In genomic region chr17:8126306-8127066, GRCh38 we compare ENCODE assay signal across 8 cellular contexts. TPM values are rescaled to one million over a fixed set of nuclear protein-coding genes. Genes with fewer than 3 reads are reported as not detected.
DNase-seq lines count a peak whose midpoint lies in the region; ATAC-seq and TF ChIP-seq lines count a peak whose summit lies in the region.

No MANE protein-coding gene starts in this region.

- H3K27me3 Mint-ChIP-seq in activated T-helper 1 cell treated with anti-CD3 and anti-CD28 coated beads, Interleukin-12 subunit alpha, Interleukin-12 subunit beta, Interleukin-2, Interleukin-4 antibody, amounts not matched to agents 30 ng/mL and 10 ng/mL and 1 ng/mL, durations not matched to agents 14 hours and 24 hours and 36 hours (ENCODE audit: insufficient read depth) = peaks cover 50% of the 10 kb centered on the region
- H3K27me3 Mint-ChIP-seq in neural crest cell (ENCODE audit: low read depth) = peaks cover 82% of the 10 kb centered on the region

- TF ChIP-seq CTCF in AG04450 (IDR thresholded peaks at IDR 0.05; ENCODE audit: low read depth, low read length) (no peak), foreskin keratinocyte (conservative IDR thresholded peaks at IDR 0.05) (no peak), neural crest cell (conservative IDR thresholded peaks at IDR 0.05) (peak; percentile 15)

- no peaks in the 10 kb centered on the region for H3K9me3 Mint-ChIP-seq in activated T-helper 1 cell treated with anti-CD3 and anti-CD28 coated beads, Interleukin-12 subunit alpha, Interleukin-12 subunit beta, Interleukin-2, Interleukin-4 antibody, amounts not matched to agents 30 ng/mL and 10 ng/mL and 1 ng/mL, durations not matched to agents 14 hours and 24 hours and 36 hours
- H3K9me3 Mint-ChIP-seq in neural crest cell = no peaks in the 10 kb centered on the region

- ATAC-seq in GM18505 (IDR thresholded peaks at IDR 0.05; ENCODE audit: unreplicated experiment) = peak; percentile 31
- peak; percentile 35 for ATAC-seq in foreskin keratinocyte
- ATAC-seq in HG03039 (IDR thresholded peaks at IDR 0.05; ENCODE audit: unreplicated experiment) = no peak
- no peak for ATAC-seq in HG02884 (IDR thresholded peaks at IDR 0.05; ENCODE audit: unreplicated experiment)

- peaks cover 6% of the 10 kb centered on the region for H3K27me3 ChIP-seq in AG04450 (ENCODE audit: control insufficient read depth, insufficient read depth, low read length)
- H3K27me3 ChIP-seq in foreskin keratinocyte = peaks cover 17% of the 10 kb centered on the region

- POLR2A ChIA-PET in AG04450 (lab: Yijun Ruan, JAX) = interaction anchor here (0.7 kb wide), 1 partner anchor 30 kb away, joined by 3 read pairs; no protein-coding TSS in a partner anchor

- peak overlapping the region; percentile 91 for H3K4me3 Mint-ChIP-seq in activated T-helper 1 cell treated with anti-CD3 and anti-CD28 coated beads, Interleukin-12 subunit alpha, Interleukin-12 subunit beta, Interleukin-2, Interleukin-4 antibody, amounts not matched to agents 30 ng/mL and 10 ng/mL and 1 ng/mL, durations not matched to agents 14 hours and 24 hours and 36 hours
- H3K4me3 Mint-ChIP-seq in neural crest cell = peak overlapping the region; percentile 90

- CTCF ChIA-PET in AG04450 (lab: Charles Lee) = interaction anchor here (1.0 to 1.5 kb wide), 2 partner anchors 7 to 12 kb away, joined by 5 to 6 read pairs; no protein-coding TSS in a partner anchor

- intact Hi-C loops in activated T-helper 1 cell treated with anti-CD3 and anti-CD28 coated beads, Interleukin-12 subunit alpha, Interleukin-12 subunit beta, Interleukin-2, Interleukin-4 antibody, amounts not matched to agents 30 ng/mL and 10 ng/mL and 1 ng/mL, durations not matched to agents 14 hours and 24 hours and 36 hours (cut with micrococcal nuclease) = loop anchor here (1.0 to 10.0 kb wide), 4 partner anchors 12 to 618 kb away; partner anchors contain the start of gene CCDC42

- H3K36me3 Mint-ChIP-seq in activated T-helper 1 cell treated with anti-CD3 and anti-CD28 coated beads, Interleukin-12 subunit alpha, Interleukin-12 subunit beta, Interleukin-2, Interleukin-4 antibody, amounts not matched to agents 30 ng/mL and 10 ng/mL and 1 ng/mL, durations not matched to agents 14 hours and 24 hours and 36 hours (ENCODE audit: low read depth) = peaks cover 5% of the 10 kb centered on the region
- no peaks in the 10 kb centered on the region for H3K36me3 Mint-ChIP-seq in neural crest cell (ENCODE audit: low read depth)

- TF ChIP-seq POLR2A in GM18505 (IDR thresholded peaks at IDR 0.05; ENCODE audit: borderline replicate concordance, extremely low read depth, insufficient read depth, insufficient read length) = peak; percentile 43

- H3K4me3 ChIP-seq in AG04450 (ENCODE audit: low read depth, low read length) = peak overlapping the region; percentile 73

- H3K9me3 ChIP-seq in AG04450 (ENCODE audit: control insufficient read depth, insufficient read depth, low read length) = no peaks in the 10 kb centered on the region; the same call in 1 of the 2 replicates

- H3K4me1 ChIP-seq in foreskin keratinocyte = no peaks in the 10 kb centered on the region

- H3K27ac Mint-ChIP-seq in activated T-helper 1 cell treated with anti-CD3 and anti-CD28 coated beads, Interleukin-12 subunit alpha, Interleukin-12 subunit beta, Interleukin-2, Interleukin-4 antibody, amounts not matched to agents 30 ng/mL and 10 ng/mL and 1 ng/mL, durations not matched to agents 14 hours and 24 hours and 36 hours = peak overlapping the region; percentile 97
- no peak overlapping the region for H3K27ac Mint-ChIP-seq in neural crest cell (ENCODE audit: unreplicated experiment)

- peaks cover 40% of the 10 kb centered on the region for H3K4me1 Mint-ChIP-seq in activated T-helper 1 cell treated with anti-CD3 and anti-CD28 coated beads, Interleukin-12 subunit alpha, Interleukin-12 subunit beta, Interleukin-2, Interleukin-4 antibody, amounts not matched to agents 30 ng/mL and 10 ng/mL and 1 ng/mL, durations not matched to agents 14 hours and 24 hours and 36 hours (ENCODE audit: low read depth)
- peaks cover 45% of the 10 kb centered on the region for H3K4me1 Mint-ChIP-seq in neural crest cell

- H3K27ac ChIP-seq in AG04450 (ENCODE audit: low read depth, low read length) (no peak overlapping the region), foreskin keratinocyte (no peak overlapping the region)

- no peak for DNase-seq in AG04450 (ENCODE audit: low read depth, low spot score)
- peak; percentile 47 for DNase-seq in NCI-H226
- DNase-seq in activated T-helper 1 cell treated with anti-CD3 and anti-CD28 coated beads, Interleukin-12 subunit alpha, Interleukin-12 subunit beta, Interleukin-2, Interleukin-4 antibody, amounts not matched to agents 30 ng/mL and 10 ng/mL and 1 ng/mL, durations not matched to agents 14 hours and 24 hours and 36 hours (ENCODE audit: low spot score) = peak; percentile 47
- peak in 1 of 2 donors; percentile 52 for DNase-seq in foreskin keratinocyte
- peak; percentile 30 for DNase-seq in neural crest cell (ENCODE audit: low read depth, low spot score)

RNA-seq across cellular contexts. Expression of gene HES7, which starts 2.6 kb away (rescaled TPM):
- not detected in 2 replicates for polyA plus RNA-seq in AG04450 (2011; rRNA removed)
- not detected in 2 replicates for polyA minus RNA-seq in AG04450 (2011; rRNA and poly(A)+ RNA removed)
- 0.88 and 1.8 TPM in 2 replicates for total RNA-seq in activated T-helper 1 cell treated with anti-CD3 and anti-CD28 coated beads, Interleukin-12 subunit alpha, Interleukin-12 subunit beta, Interleukin-2, Interleukin-4 antibody, amounts not matched to agents 30 ng/mL and 10 ng/mL and 1 ng/mL, durations not matched to agents 14 hours and 24 hours and 36 hours
- total RNA-seq in foreskin keratinocyte = 1.0 and 1.1 TPM in 2 replicates
- 2.6 and 2.8 TPM in 2 replicates for polyA plus RNA-seq in foreskin keratinocyte
- 0.41 and 0.56 TPM in 2 replicates for total RNA-seq in neural crest cell

RNA-seq across cellular contexts. Expression of gene ALOXE3, which starts 8.2 kb away (rescaled TPM):
- polyA plus RNA-seq in AG04450 (2011; rRNA removed) (0.04 and 0.05 TPM in 2 replicates), foreskin keratinocyte (4.0 and 8.4 TPM in 2 replicates)
- 0.09 TPM in 1 of 2 replicates, not detected in the other for polyA minus RNA-seq in AG04450 (2011; rRNA and poly(A)+ RNA removed)
- 0.10 TPM in 1 of 2 replicates, not detected in the other for total RNA-seq in activated T-helper 1 cell treated with anti-CD3 and anti-CD28 coated beads, Interleukin-12 subunit alpha, Interleukin-12 subunit beta, Interleukin-2, Interleukin-4 antibody, amounts not matched to agents 30 ng/mL and 10 ng/mL and 1 ng/mL, durations not matched to agents 14 hours and 24 hours and 36 hours
- total RNA-seq in foreskin keratinocyte (2.4 and 4.7 TPM in 2 replicates), neural crest cell (0.09 TPM in 1 of 2 replicates, not detected in the other)

RNA-seq across cellular contexts. Expression of gene PER1, which starts 25.7 kb away (rescaled TPM):
- polyA plus RNA-seq in AG04450 (2011; rRNA removed) = 3.1 and 5.5 TPM in 2 replicates
- polyA minus RNA-seq in AG04450 (2011; rRNA and poly(A)+ RNA removed) = 11.4 and 19.0 TPM in 2 replicates
- total RNA-seq in activated T-helper 1 cell treated with anti-CD3 and anti-CD28 coated beads, Interleukin-12 subunit alpha, Interleukin-12 subunit beta, Interleukin-2, Interleukin-4 antibody, amounts not matched to agents 30 ng/mL and 10 ng/mL and 1 ng/mL, durations not matched to agents 14 hours and 24 hours and 36 hours = 36.9 and 37.4 TPM in 2 replicates
- total RNA-seq in foreskin keratinocyte = 25.8 and 28.2 TPM in 2 replicates
- 15.2 and 19.9 TPM in 2 replicates for polyA plus RNA-seq in foreskin keratinocyte
- total RNA-seq in neural crest cell = 38.3 and 51.6 TPM in 2 replicates

RNA-seq across cellular contexts. Expression of gene VAMP2, which starts 36.3 kb away (rescaled TPM):
- polyA plus RNA-seq in AG04450 (2011; rRNA removed) (20.8 and 24.3 TPM in 2 replicates), foreskin keratinocyte (15.2 and 17.7 TPM in 2 replicates)
- polyA minus RNA-seq in AG04450 (2011; rRNA and poly(A)+ RNA removed) = 9.4 and 13.1 TPM in 2 replicates
- 54.7 and 55.9 TPM in 2 replicates for total RNA-seq in activated T-helper 1 cell treated with anti-CD3 and anti-CD28 coated beads, Interleukin-12 subunit alpha, Interleukin-12 subunit beta, Interleukin-2, Interleukin-4 antibody, amounts not matched to agents 30 ng/mL and 10 ng/mL and 1 ng/mL, durations not matched to agents 14 hours and 24 hours and 36 hours
- total RNA-seq in foreskin keratinocyte (5.5 and 6.9 TPM in 2 replicates), neural crest cell (47.2 and 49.7 TPM in 2 replicates)

RNA-seq across cellular contexts. Expression of gene ALOX12B, which starts 39.0 kb away (rescaled TPM):
- polyA plus RNA-seq in AG04450 (2011; rRNA removed) = not detected in 2 replicates
- polyA minus RNA-seq in AG04450 (2011; rRNA and poly(A)+ RNA removed) = not detected in 2 replicates
- total RNA-seq in activated T-helper 1 cell treated with anti-CD3 and anti-CD28 coated beads, Interleukin-12 subunit alpha, Interleukin-12 subunit beta, Interleukin-2, Interleukin-4 antibody, amounts not matched to agents 30 ng/mL and 10 ng/mL and 1 ng/mL, durations not matched to agents 14 hours and 24 hours and 36 hours = 0.51 and 0.78 TPM in 2 replicates
- 0.25 and 0.31 TPM in 2 replicates for total RNA-seq in foreskin keratinocyte
- polyA plus RNA-seq in foreskin keratinocyte = 0.30 and 0.43 TPM in 2 replicates
- not detected in 2 replicates for total RNA-seq in neural crest cell

Comparison
In these comparisons a context has a peak if more than half of its experiments do, and no peak if none do; other contexts are left out.
1. ATAC-seq: peak in GM18505 (single experiment) and foreskin keratinocyte (single experiment); none in HG03039 (single experiment) and HG02884 (single experiment).